In genomic region chr11:1029051-1029450, GRCh38 we compare ENCODE assay signal across 10 cellular contexts. TPM values are rescaled to one million over a fixed set of nuclear protein-coding genes. Genes with fewer than 3 reads are reported as not detected.
"Had no signal": no experiment of that assay in that cellular context is flagged by ENCODE, and none has a peak within 500 bp of the region (broad histone marks: within the 10 kb centered on the region; RNA-seq: fewer than 3 reads in every experiment).

No MANE protein-coding gene starts in this region.

- DNase-seq: GOT3, H7, H9, HCEC 1CT, HFFc6 had no signal

- H3K27ac Mint-ChIP-seq: GM23338, HFFc6 had no signal

- H3K4me3 Mint-ChIP-seq: GM23338, H9, HFFc6 had no signal

- H3K36me3 ChIP-seq: HAP-1 had no signal

- H3K4me1 ChIP-seq: HAP-1 had no signal

- H2AFZ ChIP-seq: GM23248, GM23338 had no signal

- H3K4me1 Mint-ChIP-seq: GM23338, H9 had no signal

- H3K27ac ChIP-seq: GM23248 had no signal

- H3K9me3 ChIP-seq: HAP-1 had no signal

- H3K4me3 ChIP-seq: GM23248, GM23338, HAP-1 had no signal

- H3K4me2 ChIP-seq: GM23338 had no signal

- FAIRE-seq: H54 had no signal

- H3K9ac ChIP-seq: GM23248 had no signal

- H3K9me3 Mint-ChIP-seq: GM23338 had no signal

RNA-seq across cellular contexts. Expression of gene MUC6, which starts 7.5 kb away (rescaled TPM):
- total RNA-seq: GM23248, GM23338, H4, H7, H9, HFFc6 had no signal
- polyA plus RNA-seq: GM23248, GM23338 had no signal

RNA-seq across cellular contexts. Expression of gene MUC2, which starts 45.6 kb away (rescaled TPM):
- total RNA-seq: GM23248, GM23338, H4, H7, H9 had no signal
- polyA plus RNA-seq: GM23248, GM23338 had no signal
